In genomic region chr11:95152878-95153856, GRCh38 we compare ENCODE assay signal across 11 cellular contexts.
A peak's percentile ranks its signal among the peaks of the same experiment; 100 is the strongest.
DNase-seq lines count a peak whose midpoint lies in the region; ATAC-seq and TF ChIP-seq lines count a peak whose summit lies in the region.
"Had no signal": no experiment of that assay in that cellular context is flagged by ENCODE, and none has a peak within 500 bp of the region (broad histone marks: within the 10 kb centered on the region; RNA-seq: fewer than 3 reads in every experiment).

No MANE protein-coding gene starts in this region.

- TF ChIP-seq EP300 in SK-N-SH (IDR thresholded peaks at IDR 0.05; ENCODE audit: borderline replicate concordance in 1 of 2, low read depth in 1 of 2, low read length in 1 of 2) = no peak

- peak overlapping the region; percentile 82 for H3K4me3 Mint-ChIP-seq in activated naive CD8-positive, alpha-beta T cell treated with anti-CD3 and anti-CD28 coated beads for 36 hours

- no peak for TF ChIP-seq RAD21 in SK-N-SH (IDR thresholded peaks at IDR 0.05; ENCODE audit: low read length)

- H3K27me3 ChIP-seq in MM.1S (replicated peaks; ENCODE audit: insufficient read depth, low read length) (no peaks in the 10 kb centered on the region), osteoblast (ENCODE audit: insufficient read depth, low read length) (no peaks in the 10 kb centered on the region), SK-N-SH (ENCODE audit: insufficient read depth) (no peaks in the 10 kb centered on the region)

- H4K20me1 ChIP-seq in MM.1S (ENCODE audit: insufficient read depth, low read length) (no peaks in the 10 kb centered on the region), osteoblast (ENCODE audit: insufficient read depth, low read length) (no peaks in the 10 kb centered on the region), SK-N-SH (ENCODE audit: insufficient read depth) (no peaks in the 10 kb centered on the region)

- POLR2A ChIA-PET in SK-N-SH (lab: Yijun Ruan, JAX) = no interaction called here

- DNase-seq in GM10266 (ENCODE audit: extremely low spot score) (peak; percentile 30), MM.1S (peak; percentile 27), osteoblast (ENCODE audit: insufficient read length, low spot score, missing footprints) (no peak), NCI-H128 (lab: John Stamatoyannopoulos, UW; ENCODE audit: unreplicated experiment) (no peak), hepatic stellate cell (ENCODE audit: low spot score) (no peak), SK-N-SH (no peak)
- no peak for DNase-seq in activated naive CD8-positive, alpha-beta T cell treated with anti-CD3 and anti-CD28 coated beads for 36 hours
- DNase-seq: DMS79 treated with DMSO at 0.1 percent for 48 hours; effector CD8-positive, alpha-beta T cell; NCI-H524 treated with DMSO at 0.1 percent for 48 hours had no signal

- H3K9me3 ChIP-seq in MM.1S (replicated peaks; ENCODE audit: insufficient read depth, low read length) (no peaks in the 10 kb centered on the region), osteoblast (ENCODE audit: low read depth, low read length) (no peaks in the 10 kb centered on the region), SK-N-SH (no peaks in the 10 kb centered on the region)

- H2AFZ ChIP-seq in MM.1S (ENCODE audit: low read length) (peak overlapping the region; percentile 52), osteoblast (ENCODE audit: low read length) (peak overlapping the region; percentile 23), SK-N-SH (ENCODE audit: low read depth) (no peak overlapping the region)

- H3K4me1 ChIP-seq in MM.1S (ENCODE audit: low read length) = peaks cover 14% of the 10 kb centered on the region
- H3K4me1 ChIP-seq in osteoblast (ENCODE audit: insufficient read depth, low read length) = peaks cover 15% of the 10 kb centered on the region
- peaks cover 10 to 14% of the 10 kb centered on the region in 2 experiments for H3K4me1 ChIP-seq in SK-N-SH (ENCODE audit: control insufficient read depth in 1 of 2, insufficient read depth in 2 of 2, low read depth in 1 of 2, low read length in 1 of 2)

- peak overlapping the region; percentile 24; the same call in 1 of the 2 replicates for H3K9ac ChIP-seq in MM.1S (ENCODE audit: low read length)
- no peak overlapping the region for H3K9ac ChIP-seq in SK-N-SH

- no peak for ATAC-seq in HG02938 (IDR thresholded peaks at IDR 0.05; ENCODE audit: unreplicated experiment)

- peak overlapping the region; percentile 86 for H3K27ac Mint-ChIP-seq in activated naive CD8-positive, alpha-beta T cell treated with anti-CD3 and anti-CD28 coated beads for 36 hours

- H3K4me3 ChIP-seq in MM.1S (ENCODE audit: low read length) (peak overlapping the region; percentile 54), osteoblast (ENCODE audit: insufficient read depth, low read length) (peak overlapping the region; percentile 41), SK-N-SH (ENCODE audit: low read depth in 2 of 2, low read length in 1 of 2) (no peak overlapping the region)

- peak overlapping the region; percentile 58 for H3K4me2 ChIP-seq in MM.1S (ENCODE audit: low read depth, low read length)
- peak overlapping the region; percentile 60 for H3K4me2 ChIP-seq in osteoblast (ENCODE audit: insufficient read depth, low read length)
- no peak overlapping the region for H3K4me2 ChIP-seq in SK-N-SH

- CTCF ChIA-PET in SK-N-SH (lab: Yijun Ruan, JAX) = interaction anchor here (0.8 to 9.4 kb wide), 11 partner anchors 11 to 683 kb away, joined by 3 to 159 read pairs (median 5); no protein-coding TSS in a partner anchor

- H3F3A ChIP-seq in MM.1S (ENCODE audit: insufficient read depth, low read length) (peaks cover 16% of the 10 kb centered on the region; the same call in 1 of the 2 replicates), SK-N-SH (replicated peaks; ENCODE audit: insufficient read depth) (peaks cover 8% of the 10 kb centered on the region)

- H3K9me2 ChIP-seq in MM.1S (replicated peaks; ENCODE audit: insufficient read depth, low read length) (no peaks in the 10 kb centered on the region), SK-N-SH (no peaks in the 10 kb centered on the region)

- H3K36me3 Mint-ChIP-seq in activated naive CD8-positive, alpha-beta T cell treated with anti-CD3 and anti-CD28 coated beads for 36 hours = peaks cover 8% of the 10 kb centered on the region

- no peak overlapping the region for H3K27ac ChIP-seq in MM.1S (ENCODE audit: low read length)
- no peak overlapping the region for H3K27ac ChIP-seq in osteoblast (ENCODE audit: low read depth, low read length)
- no peak overlapping the region for H3K27ac ChIP-seq in SK-N-SH (ENCODE audit: low read depth in 2 of 2, low read length in 1 of 2)

- H3K27me3 Mint-ChIP-seq in activated naive CD8-positive, alpha-beta T cell treated with anti-CD3 and anti-CD28 coated beads for 36 hours = peaks cover 3% of the 10 kb centered on the region

- 66% methylated on average over 10 of the region's 10 CpGs for WGBS in SK-N-SH (ENCODE audit: low lambda C conversion rate)

- H3K79me2 ChIP-seq in MM.1S (ENCODE audit: low read length) (no peaks in the 10 kb centered on the region), osteoblast (ENCODE audit: insufficient read depth, low read length) (no peaks in the 10 kb centered on the region), SK-N-SH (ENCODE audit: insufficient read depth) (no peaks in the 10 kb centered on the region)

- H3K4me1 Mint-ChIP-seq in activated naive CD8-positive, alpha-beta T cell treated with anti-CD3 and anti-CD28 coated beads for 36 hours = peaks cover 56% of the 10 kb centered on the region

- H3K36me3 ChIP-seq in MM.1S (replicated peaks; ENCODE audit: insufficient read depth, low read length) (no peaks in the 10 kb centered on the region), osteoblast (ENCODE audit: insufficient read depth, low read length) (no peaks in the 10 kb centered on the region), SK-N-SH (replicated peaks in 1 of 2; ENCODE audit: control insufficient read depth in 1 of 2, insufficient read depth in 2 of 2, low read length in 1 of 2) (no peaks in the 10 kb centered on the region)

- TF ChIP-seq CTCF in GM10266 (IDR thresholded peaks at IDR 0.05; ENCODE audit: control insufficient read depth, insufficient read depth, low read depth, missing control alignments) = no peak
- TF ChIP-seq CTCF in MM.1S (IDR thresholded peaks at IDR 0.05; ENCODE audit: low read length) = no peak
- TF ChIP-seq CTCF in osteoblast (IDR thresholded peaks at IDR 0.05; ENCODE audit: extremely low read depth, low read depth, low read length) = no peak
- no peak for TF ChIP-seq CTCF in SK-N-SH (IDR thresholded peaks at IDR 0.05)

- H3K9me3 Mint-ChIP-seq in activated naive CD8-positive, alpha-beta T cell treated with anti-CD3 and anti-CD28 coated beads for 36 hours = peaks cover under 1% of the 10 kb centered on the region

TF ChIP-seq in SK-N-SH, 30 proteins besides CTCF, POLR2A, EP300 and RAD21:
- TF ChIP-seq YY1 (IDR thresholded peaks at IDR 0.05; ENCODE audit: low read depth) (no peak), USF2 (IDR thresholded peaks at IDR 0.05; ENCODE audit: borderline replicate concordance, low read depth, low read length) (no peak), TAF1 (IDR thresholded peaks at IDR 0.05; ENCODE audit: borderline replicate concordance, low read depth, low read length) (no peak), NRF1 (IDR thresholded peaks at IDR 0.05; ENCODE audit: low read depth, low read length) (no peak), GATA2 (CRISPR knock-in tag; IDR thresholded peaks at IDR 0.05) (no peak), IRF3 (IDR thresholded peaks at IDR 0.05; ENCODE audit: low read depth, low read length) (no peak), MXI1 (IDR thresholded peaks at IDR 0.05; ENCODE audit: low read depth, low read length) (no peak), TEAD4 (IDR thresholded peaks at IDR 0.05; ENCODE audit: borderline replicate concordance, insufficient read depth) (no peak)

Comparison
In these comparisons a context has a peak if more than half of its experiments do, and no peak if none do; other contexts are left out.
1. DNase-seq: peak in GM10266 (single experiment) and MM.1S (single experiment); none in activated naive CD8-positive, alpha-beta T cell treated with anti-CD3 and anti-CD28 coated beads for 36 hours (single experiment), osteoblast (single experiment), NCI-H128 (single experiment), hepatic stellate cell (single experiment) and SK-N-SH (single experiment).
2. H3K4me3 ChIP-seq: peak in MM.1S (single experiment) and osteoblast (single experiment); none in SK-N-SH (0 of 2).